In genomic region chrX:50536955-50537354, GRCh38 we compare ENCODE assay signal across 18 cellular contexts.
"Had no signal": no experiment of that assay in that cellular context is flagged by ENCODE, and none has a peak within 500 bp of the region (broad histone marks: within the 10 kb centered on the region; RNA-seq: fewer than 3 reads in every experiment).

No MANE protein-coding gene starts in this region.

- H3K4me3 ChIP-seq: body of pancreas, gastrocnemius medialis, heart right ventricle, prostate gland, transverse colon had no signal

- H3K27ac ChIP-seq: body of pancreas, epithelial cell of prostate, gastrocnemius medialis, heart right ventricle, prostate gland, transverse colon had no signal

- H3K9me3 ChIP-seq: body of pancreas, gastrocnemius medialis, prostate gland, transverse colon had no signal

- H3K4me1 ChIP-seq: body of pancreas, gastrocnemius medialis, heart right ventricle, prostate gland, transverse colon had no signal

- H3K36me3 ChIP-seq: gastrocnemius medialis, heart right ventricle, prostate gland, transverse colon had no signal

- ATAC-seq: activated CD4-positive, CD25-positive, alpha-beta regulatory T cell treated with anti-CD3 and anti-CD28 coated beads, Interleukin-2, amount 50 U/mL, for 24 hours; body of pancreas; effector memory CD8-positive, alpha-beta T cell; gastrocnemius medialis; heart right ventricle; natural killer cell; sciatic nerve had no signal

- DNase-seq: activated CD4-positive, alpha-beta T cell treated with anti-CD3 and anti-CD28 coated beads, Interleukin-2, amount 50 U/mL, for 4 hours; activated T-cell treated with anti-CD3 and anti-CD28 coated beads, Interleukin-2, amount 50 U/mL, for 1 hour; body of pancreas; central memory CD4-positive, alpha-beta T cell; cortex of kidney; effector memory CD8-positive, alpha-beta T cell; gastrocnemius medialis; heart right ventricle; mammary epithelial cell; natural killer cell; stimulated activated CD4-positive, alpha-beta T cell treated with anti-CD3 and anti-CD28 coated beads, Interleukin-12 subunit alpha, Interleukin-12 subunit beta, amount 100 ng/mL, for 4 hours; stimulated activated naive CD4-positive, alpha-beta T cell; substantia nigra; transverse colon had no signal

- H3K27me3 ChIP-seq: body of pancreas, gastrocnemius medialis, transverse colon had no signal
